In genomic region chr13:50463662-50464061, GRCh38 we compare ENCODE assay signal across 28 cellular contexts.
"Had no signal": no experiment of that assay in that cellular context is flagged by ENCODE, and none has a peak within 500 bp of the region (broad histone marks: within the 10 kb centered on the region; RNA-seq: fewer than 3 reads in every experiment).

No MANE protein-coding gene starts in this region.

- H3K27me3 ChIP-seq: breast epithelium, Peyer's patch had no signal

- H3K27me3 Mint-ChIP-seq: central memory CD8-positive, alpha-beta T cell had no signal

- H3K4me3 ChIP-seq: breast epithelium, Peyer's patch had no signal

- H3K9me3 Mint-ChIP-seq: activated CD4-positive, alpha-beta T cell treated with anti-CD3 and anti-CD28 coated beads, Interleukin-2, amount 10 ng/mL, durations not matched to agents 24 days and 14 days; activated naive CD4-positive, alpha-beta T cell treated with anti-CD3 and anti-CD28 coated beads, Interleukin-2, amount 50 U/mL, for 24 hours; activated T-cell treated with anti-CD3 and anti-CD28 coated beads, Interleukin-2, amount 50 U/mL, for 24 hours; activated T-helper 1 cell treated with anti-CD3 and anti-CD28 coated beads, Interleukin-12 subunit alpha, Interleukin-12 subunit beta, Interleukin-2, Interleukin-4 antibody, amounts not matched to agents 30 ng/mL and 10 ng/mL and 1 ng/mL, durations not matched to agents 14 hours and 24 hours and 36 hours; central memory CD8-positive, alpha-beta T cell; WTC11 had no signal

- H3K36me3 ChIP-seq: breast epithelium, Peyer's patch had no signal

- H3K4me1 ChIP-seq: breast epithelium, Peyer's patch had no signal

- DNase-seq: activated CD4-positive, alpha-beta T cell treated with anti-CD3 and anti-CD28 coated beads, Interleukin-2, amount 10 ng/mL, durations not matched to agents 24 days and 14 days; activated CD4-positive, alpha-beta T cell treated with anti-CD3 and anti-CD28 coated beads, Interleukin-2, amount 50 U/mL, for 48 hours; activated CD4-positive, CD25-positive, alpha-beta regulatory T cell treated with anti-CD3 and anti-CD28 coated beads, Interleukin-2, amount 50 U/mL, for 72 hours; activated CD8-positive, alpha-beta memory T cell treated with anti-CD3 and anti-CD28 coated beads, Interleukin-2, amount 10 ng/mL, durations not matched to agents 7 days and 5 days; activated effector memory CD4-positive, alpha-beta T cell treated with Interleukin-2 at 50 U/mL for 16 hours; activated naive CD4-positive, alpha-beta T cell; activated T-cell treated with anti-CD3 and anti-CD28 coated beads, Interleukin-2, amount 50 U/mL, for 24 hours; aorta; Kasumi-1; KBM-7; NCI-H1092; NCI-H2029; NCI-H2107; NCI-H2171 treated with DMSO at 0.1 percent for 48 hours; NCI-H345; NCI-H510A; NCI-H526 treated with DMSO at 0.1 percent for 48 hours; NCI-H82; OCI-M1; Peyer's patch; SHP77; T-helper 17 cell; T-helper 9 cell had no signal

- H3K9me3 ChIP-seq: breast epithelium, Peyer's patch had no signal

- ATAC-seq: activated CD8-positive, alpha-beta memory T cell treated with anti-CD3 and anti-CD28 coated beads, Interleukin-2, amount 10 ng/mL, durations not matched to agents 7 days and 5 days; T-helper 17 cell; WTC11 had no signal

- H3K27ac Mint-ChIP-seq: activated CD4-positive, alpha-beta T cell treated with anti-CD3 and anti-CD28 coated beads, Interleukin-2, amount 10 ng/mL, durations not matched to agents 24 days and 14 days; activated CD8-positive, alpha-beta memory T cell treated with anti-CD3 and anti-CD28 coated beads, Interleukin-2, amount 10 ng/mL, durations not matched to agents 7 days and 5 days; activated naive CD4-positive, alpha-beta T cell treated with anti-CD3 and anti-CD28 coated beads, Interleukin-2, amount 50 U/mL, for 24 hours; activated T-cell treated with anti-CD3 and anti-CD28 coated beads, Interleukin-2, amount 50 U/mL, for 24 hours; activated T-helper 1 cell treated with anti-CD3 and anti-CD28 coated beads, Interleukin-12 subunit alpha, Interleukin-12 subunit beta, Interleukin-2, Interleukin-4 antibody, amounts not matched to agents 30 ng/mL and 10 ng/mL and 1 ng/mL, durations not matched to agents 14 hours and 24 hours and 36 hours; T-helper 17 cell; WTC11 had no signal

- H3K4me1 Mint-ChIP-seq: activated CD4-positive, alpha-beta T cell treated with anti-CD3 and anti-CD28 coated beads, Interleukin-2, amount 10 ng/mL, durations not matched to agents 24 days and 14 days; activated naive CD4-positive, alpha-beta T cell treated with anti-CD3 and anti-CD28 coated beads, Interleukin-2, amount 50 U/mL, for 24 hours had no signal

- H3K36me3 Mint-ChIP-seq: activated naive CD4-positive, alpha-beta T cell treated with anti-CD3 and anti-CD28 coated beads, Interleukin-2, amount 50 U/mL, for 24 hours; WTC11 had no signal

- H3K4me3 Mint-ChIP-seq: activated CD4-positive, alpha-beta T cell treated with anti-CD3 and anti-CD28 coated beads, Interleukin-2, amount 10 ng/mL, durations not matched to agents 24 days and 14 days; activated CD8-positive, alpha-beta memory T cell treated with anti-CD3 and anti-CD28 coated beads, Interleukin-2, amount 10 ng/mL, durations not matched to agents 7 days and 5 days; activated naive CD4-positive, alpha-beta T cell treated with anti-CD3 and anti-CD28 coated beads, Interleukin-2, amount 50 U/mL, for 24 hours; activated T-cell treated with anti-CD3 and anti-CD28 coated beads, Interleukin-2, amount 50 U/mL, for 24 hours; activated T-helper 1 cell treated with anti-CD3 and anti-CD28 coated beads, Interleukin-12 subunit alpha, Interleukin-12 subunit beta, Interleukin-2, Interleukin-4 antibody, amounts not matched to agents 30 ng/mL and 10 ng/mL and 1 ng/mL, durations not matched to agents 14 hours and 24 hours and 36 hours; central memory CD8-positive, alpha-beta T cell; T-helper 17 cell; WTC11 had no signal

- H3K27ac ChIP-seq: breast epithelium, Peyer's patch had no signal
